Comparison of ENCODE assay signal across 8 cellular contexts in the genomic region with DNA sequence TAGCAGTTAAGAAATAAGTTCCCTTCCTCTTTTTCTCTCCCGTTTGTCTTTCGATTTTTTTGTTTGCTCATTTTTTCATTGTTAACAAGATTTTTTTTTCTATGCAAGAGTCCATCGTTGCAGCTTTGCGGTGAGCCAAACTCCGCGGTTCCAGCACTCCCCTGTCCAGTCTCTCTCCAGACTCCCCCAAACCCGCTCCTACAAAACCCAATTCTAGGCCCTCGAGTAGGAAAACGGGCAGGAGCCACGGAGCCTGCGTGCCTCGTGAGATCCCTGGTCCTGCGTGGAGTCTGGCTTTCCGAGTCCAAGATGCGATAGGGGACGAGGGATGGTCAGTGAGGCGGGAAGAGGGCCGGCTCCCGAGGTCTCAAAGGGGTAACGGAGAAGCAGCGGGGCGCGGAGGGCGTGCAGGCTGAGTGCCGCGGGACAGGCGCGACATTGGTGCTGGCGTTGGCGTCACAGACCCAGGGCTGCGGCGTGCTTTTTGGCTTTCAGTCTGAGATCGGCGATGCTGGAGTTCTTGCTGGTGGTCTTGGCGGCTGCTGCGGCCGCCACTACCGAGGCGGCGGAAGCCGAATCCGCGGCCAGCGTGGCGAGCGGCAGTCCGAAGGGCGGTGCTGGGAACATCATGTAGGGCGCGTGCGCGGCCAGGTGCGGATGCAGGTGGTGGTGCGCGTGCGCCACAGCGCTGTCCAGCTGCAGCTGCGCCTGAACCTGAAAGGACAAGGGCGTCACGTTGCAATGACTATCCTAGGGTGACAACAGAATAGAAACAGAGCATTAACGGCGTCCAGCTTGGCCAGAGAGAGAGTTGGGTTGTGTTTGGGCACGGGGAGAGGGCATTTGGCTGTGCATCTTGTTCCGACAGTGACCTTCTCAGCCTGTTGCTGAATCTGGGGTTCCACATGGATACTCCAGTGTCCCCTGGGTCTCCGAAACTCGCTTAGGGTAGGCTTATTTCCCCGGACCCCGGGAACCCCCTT. TPM values are rescaled to one million over a fixed set of nuclear protein-coding genes. Genes with fewer than 3 reads are reported as not detected.
DNase-seq lines count a peak whose midpoint lies in the region; ATAC-seq and TF ChIP-seq lines count a peak whose summit lies in the region.

No MANE protein-coding gene starts in this region.

- peak; percentile 96 for ATAC-seq in GM21526 (IDR thresholded peaks at IDR 0.05; ENCODE audit: low FRiP score, unreplicated experiment)

- in situ Hi-C loops in astrocyte of the spinal cord (cut with HindIII; ENCODE audit: low sequenced_read_pairs): no loop called here

- TF ChIP-seq RAD21 in Ishikawa (IDR thresholded peaks at IDR 0.05; ENCODE audit: low read depth): no peak

- no peaks in the 10 kb centered on the region for H3K36me3 ChIP-seq in kidney epithelial cell (ENCODE audit: control insufficient read depth, insufficient read depth, low read length)

- H3K4me3 ChIP-seq in astrocyte of the spinal cord (ENCODE audit: low read depth, low read length) (peak overlapping the region; percentile 46), kidney epithelial cell (ENCODE audit: low read depth, low read length) (peak overlapping the region; percentile 60)

- H3K27me3 ChIP-seq in kidney epithelial cell (ENCODE audit: control insufficient read depth, insufficient read depth, low read length): peaks cover 75% of the 10 kb centered on the region

- TF ChIP-seq EP300 in Ishikawa (IDR thresholded peaks at IDR 0.05; ENCODE audit: borderline replicate concordance): no peak

- DNase-seq in DMS153 (lab: John Stamatoyannopoulos, UW) (peak; percentile 25), T follicular helper cell (ENCODE audit: low read depth) (peak; percentile 42), astrocyte of the spinal cord (ENCODE audit: low read depth, low spot score) (peak; percentile 55), kidney epithelial cell (ENCODE audit: low read depth) (peak; percentile 41), AG08395 (ENCODE audit: low spot score) (no peak)
- DNase-seq in stimulated activated CD4-positive, alpha-beta T cell treated with anti-CD3 and anti-CD28 coated beads, Interleukin-2, amount 100 ng/mL, for 4 hours (ENCODE audit: low read depth): peak; percentile 32

- TF ChIP-seq CTCF in astrocyte of the spinal cord (IDR thresholded peaks at IDR 0.05; ENCODE audit: low read depth, low read length): no peak
- no peak for TF ChIP-seq CTCF in kidney epithelial cell (IDR thresholded peaks at IDR 0.05; ENCODE audit: insufficient read depth, low read length, poor library complexity, severe bottlenecking)

TF ChIP-seq in Ishikawa, 13 proteins besides CTCF, POLR2A, EP300 and RAD21:
- TF ChIP-seq, protein P1, sequence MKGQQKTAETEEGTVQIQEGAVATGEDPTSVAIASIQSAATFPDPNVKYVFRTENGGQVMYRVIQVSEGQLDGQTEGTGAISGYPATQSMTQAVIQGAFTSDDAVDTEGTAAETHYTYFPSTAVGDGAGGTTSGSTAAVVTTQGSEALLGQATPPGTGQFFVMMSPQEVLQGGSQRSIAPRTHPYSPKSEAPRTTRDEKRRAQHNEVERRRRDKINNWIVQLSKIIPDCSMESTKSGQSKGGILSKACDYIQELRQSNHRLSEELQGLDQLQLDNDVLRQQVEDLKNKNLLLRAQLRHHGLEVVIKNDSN (IDR thresholded peaks at IDR 0.05): peak; percentile 49
- TF ChIP-seq FOXM1 (IDR thresholded peaks at IDR 0.05; ENCODE audit: borderline replicate concordance, low read depth): no peak
- 0 out of 2 replicates have a peak, but pooled peaks have one; percentile 9 for TF ChIP-seq TEAD4 (IDR thresholded peaks at IDR 0.05)
- TF ChIP-seq, protein P2, sequence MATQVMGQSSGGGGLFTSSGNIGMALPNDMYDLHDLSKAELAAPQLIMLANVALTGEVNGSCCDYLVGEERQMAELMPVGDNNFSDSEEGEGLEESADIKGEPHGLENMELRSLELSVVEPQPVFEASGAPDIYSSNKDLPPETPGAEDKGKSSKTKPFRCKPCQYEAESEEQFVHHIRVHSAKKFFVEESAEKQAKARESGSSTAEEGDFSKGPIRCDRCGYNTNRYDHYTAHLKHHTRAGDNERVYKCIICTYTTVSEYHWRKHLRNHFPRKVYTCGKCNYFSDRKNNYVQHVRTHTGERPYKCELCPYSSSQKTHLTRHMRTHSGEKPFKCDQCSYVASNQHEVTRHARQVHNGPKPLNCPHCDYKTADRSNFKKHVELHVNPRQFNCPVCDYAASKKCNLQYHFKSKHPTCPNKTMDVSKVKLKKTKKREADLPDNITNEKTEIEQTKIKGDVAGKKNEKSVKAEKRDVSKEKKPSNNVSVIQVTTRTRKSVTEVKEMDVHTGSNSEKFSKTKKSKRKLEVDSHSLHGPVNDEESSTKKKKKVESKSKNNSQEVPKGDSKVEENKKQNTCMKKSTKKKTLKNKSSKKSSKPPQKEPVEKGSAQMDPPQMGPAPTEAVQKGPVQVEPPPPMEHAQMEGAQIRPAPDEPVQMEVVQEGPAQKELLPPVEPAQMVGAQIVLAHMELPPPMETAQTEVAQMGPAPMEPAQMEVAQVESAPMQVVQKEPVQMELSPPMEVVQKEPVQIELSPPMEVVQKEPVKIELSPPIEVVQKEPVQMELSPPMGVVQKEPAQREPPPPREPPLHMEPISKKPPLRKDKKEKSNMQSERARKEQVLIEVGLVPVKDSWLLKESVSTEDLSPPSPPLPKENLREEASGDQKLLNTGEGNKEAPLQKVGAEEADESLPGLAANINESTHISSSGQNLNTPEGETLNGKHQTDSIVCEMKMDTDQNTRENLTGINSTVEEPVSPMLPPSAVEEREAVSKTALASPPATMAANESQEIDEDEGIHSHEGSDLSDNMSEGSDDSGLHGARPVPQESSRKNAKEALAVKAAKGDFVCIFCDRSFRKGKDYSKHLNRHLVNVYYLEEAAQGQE (IDR thresholded peaks at IDR 0.05; ENCODE audit: low read depth): peak; percentile 99
- TF ChIP-seq TAF1 (IDR thresholded peaks at IDR 0.05; ENCODE audit: low read depth): peak; percentile 63; the same call in 1 of the 2 replicates
- TF ChIP-seq, protein P3, sequence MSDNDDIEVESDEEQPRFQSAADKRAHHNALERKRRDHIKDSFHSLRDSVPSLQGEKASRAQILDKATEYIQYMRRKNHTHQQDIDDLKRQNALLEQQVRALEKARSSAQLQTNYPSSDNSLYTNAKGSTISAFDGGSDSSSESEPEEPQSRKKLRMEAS (IDR thresholded peaks at IDR 0.05): peak; percentile 92
- no peak for TF ChIP-seq EGR1 (IDR thresholded peaks at IDR 0.05)
- TF ChIP-seq YY1 (IDR thresholded peaks at IDR 0.05; ENCODE audit: low read depth): 0 out of 2 replicates have a peak, but pooled peaks have one; percentile 42
- TF ChIP-seq TCF12 (IDR thresholded peaks at IDR 0.05; ENCODE audit: low read depth): peak; percentile 55; the same call in 1 of the 2 replicates
- TF ChIP-seq ZBTB7A (IDR thresholded peaks at IDR 0.05; ENCODE audit: low read depth): 0 out of 2 replicates have a peak, but pooled peaks have one; percentile 33

RNA-seq across cellular contexts. Expression of gene SHOX2, which starts 8.4 kb away (rescaled TPM):
- not detected in 2 replicates for total RNA-seq in kidney epithelial cell

RNA-seq across cellular contexts. Expression of gene RSRC1, which starts 12.0 kb away (rescaled TPM):
- 21.6 and 27.4 TPM in 2 replicates for total RNA-seq in kidney epithelial cell
